In genomic region chr6:124830506-124830905, GRCh38 we compare ENCODE assay signal across 30 cellular contexts.
"Had no signal": no experiment of that assay in that cellular context is flagged by ENCODE, and none has a peak within 500 bp of the region (broad histone marks: within the 10 kb centered on the region; RNA-seq: fewer than 3 reads in every experiment).

No MANE protein-coding gene starts in this region.

- H3K27ac Mint-ChIP-seq: activated B cell treated with CpG ODN at 0.5 μM for 24 hours; activated CD4-positive, alpha-beta memory T cell treated with anti-CD3 and anti-CD28 coated beads for 36 hours; activated naive CD8-positive, alpha-beta T cell; activated T-cell treated with anti-CD3 and anti-CD28 coated beads, Interleukin-2, amount 50 U/mL, for 24 hours; activated T-cell treated with anti-CD3 and anti-CD28 coated beads, Interleukin-2, amount 50 U/mL, for 72 hours; T-helper 17 cell; T-helper 2 cell treated with Interferon-gamma antibody and Interleukin-4, amounts not matched to agents 5 μg/mL and 100 μg/mL, for 36 hours had no signal

- H3K4me3 Mint-ChIP-seq: activated B cell treated with CpG ODN at 0.5 μM for 24 hours; activated CD4-positive, alpha-beta memory T cell treated with anti-CD3 and anti-CD28 coated beads for 36 hours; activated naive CD8-positive, alpha-beta T cell; activated T-cell treated with anti-CD3 and anti-CD28 coated beads, Interleukin-2, amount 50 U/mL, for 24 hours; activated T-cell treated with anti-CD3 and anti-CD28 coated beads, Interleukin-2, amount 50 U/mL, for 72 hours; central memory CD8-positive, alpha-beta T cell; T-helper 17 cell; T-helper 2 cell treated with Interferon-gamma antibody and Interleukin-4, amounts not matched to agents 5 μg/mL and 100 μg/mL, for 36 hours had no signal

- H3K27ac ChIP-seq: brain microvascular endothelial cell, gastrocnemius medialis, heart left ventricle, VCaP had no signal

- H3K36me3 Mint-ChIP-seq: activated CD4-positive, alpha-beta memory T cell treated with anti-CD3 and anti-CD28 coated beads for 36 hours; activated naive CD8-positive, alpha-beta T cell had no signal

- H3K4me3 ChIP-seq: gastrocnemius medialis, heart left ventricle had no signal

- H3K36me3 ChIP-seq: brain microvascular endothelial cell, gastrocnemius medialis, heart left ventricle had no signal

- H3K9me3 ChIP-seq: gastrocnemius medialis, heart left ventricle had no signal

- DNase-seq: activated B cell treated with CpG ODN at 0.5 μM for 24 hours; activated CD4-positive, alpha-beta memory T cell treated with anti-CD3 and anti-CD28 coated beads for 36 hours; activated CD4-positive, alpha-beta T cell treated with anti-CD3 and anti-CD28 coated beads for 48 hours; activated CD8-positive, alpha-beta memory T cell treated with anti-CD3 and anti-CD28 coated beads, Interleukin-2, amount 50 U/mL, for 48 hours; activated gamma-delta T cell treated with Interleukin-2 at 50 U/mL for 16 hours; activated naive CD4-positive, alpha-beta T cell treated with anti-CD3 and anti-CD28 coated beads, Interleukin-2, amount 50 U/mL, for 16 hours; activated naive CD4-positive, alpha-beta T cell treated with Interleukin-2 at 50 U/mL for 16 hours; activated T-cell treated with anti-CD3 and anti-CD28 coated beads for 4 hours; activated T-cell treated with anti-CD3 and anti-CD28 coated beads, Interleukin-2, amount 50 U/mL, for 24 hours; activated T-cell treated with anti-CD3 and anti-CD28 coated beads, Interleukin-2, amount 50 U/mL, for 72 hours; amniotic stem cell; anterior cingulate cortex; brain microvascular endothelial cell; cortex of kidney; dermis blood vessel endothelial cell; effector CD8-positive, alpha-beta T cell; foreskin fibroblast; gastrocnemius medialis; glutamatergic neuron; heart left ventricle; T-helper 1 cell; T-helper 17 cell had no signal

- H3K27me3 Mint-ChIP-seq: activated B cell treated with CpG ODN at 0.5 μM for 24 hours; activated CD4-positive, alpha-beta memory T cell treated with anti-CD3 and anti-CD28 coated beads for 36 hours; activated T-cell treated with anti-CD3 and anti-CD28 coated beads, Interleukin-2, amount 50 U/mL, for 24 hours; central memory CD8-positive, alpha-beta T cell; T-helper 17 cell had no signal

- H3K4me1 ChIP-seq: gastrocnemius medialis, heart left ventricle had no signal

- H3K4me1 Mint-ChIP-seq: activated B cell treated with CpG ODN at 0.5 μM for 24 hours; central memory CD8-positive, alpha-beta T cell; T-helper 17 cell had no signal

- H3K27me3 ChIP-seq: brain microvascular endothelial cell, gastrocnemius medialis, heart left ventricle had no signal

- H3K9me3 Mint-ChIP-seq: activated B cell treated with CpG ODN at 0.5 μM for 24 hours; activated CD4-positive, alpha-beta memory T cell treated with anti-CD3 and anti-CD28 coated beads for 36 hours; activated T-cell treated with anti-CD3 and anti-CD28 coated beads, Interleukin-2, amount 50 U/mL, for 24 hours; activated T-cell treated with anti-CD3 and anti-CD28 coated beads, Interleukin-2, amount 50 U/mL, for 72 hours; central memory CD8-positive, alpha-beta T cell; T-helper 2 cell treated with Interferon-gamma antibody and Interleukin-4, amounts not matched to agents 5 μg/mL and 100 μg/mL, for 36 hours had no signal

- FAIRE-seq: astrocyte, bronchial epithelial cell had no signal

- ATAC-seq: activated CD4-positive, CD25-positive, alpha-beta regulatory T cell treated with anti-CD3 and anti-CD28 coated beads, Interleukin-2, amount 50 U/mL, for 24 hours; activated T-cell treated with anti-CD3 and anti-CD28 coated beads, Interleukin-2, amount 50 U/mL, for 72 hours; esophagus mucosa; gastrocnemius medialis; heart left ventricle; T-helper 17 cell had no signal
